Comparison of ENCODE assay signal across 27 cellular contexts in genomic region chr1:233738396-233738795, GRCh38.
DNase-seq lines count a peak whose midpoint lies in the region; ATAC-seq, FAIRE-seq and TF ChIP-seq lines count a peak whose summit lies in the region.
"Had no signal": no experiment of that assay in that cellular context is flagged by ENCODE, and none has a peak within 500 bp of the region (broad histone marks: within the 10 kb centered on the region; RNA-seq: fewer than 3 reads in every experiment).

No MANE protein-coding gene starts in this region.

- intact Hi-C loops in esophagus muscularis mucosa (cut with DNase I) (no loop called here), Calu3 (cut with micrococcal nuclease; ENCODE audit: unreplicated experiment) (no loop called here)

- H2AFZ ChIP-seq in GM23338: 0 out of 2 replicates have a peak overlapping the region, but pooled peaks have one; percentile 4

- H3K4me3 ChIP-seq in GM23338: no peak overlapping the region
- no peak overlapping the region for H3K4me3 ChIP-seq in esophagus muscularis mucosa
- H3K4me3 ChIP-seq in H7 (ENCODE audit: insufficient read depth, low read depth, low read length): no peak overlapping the region
- H3K4me3 ChIP-seq: BLaER1 had no signal

- TF ChIP-seq CTCF in GM23338 (conservative IDR thresholded peaks at IDR 0.05; ENCODE audit: low read depth in 2 of 2) (no peak), esophagus muscularis mucosa (IDR thresholded peaks at IDR 0.05) (no peak), D721Med (IDR thresholded peaks at IDR 0.05; ENCODE audit: insufficient read depth, missing control alignments) (no peak), Calu3 (IDR thresholded peaks at IDR 0.05; ENCODE audit: unreplicated experiment) (no peak)

- no peak overlapping the region for H3K4me3 Mint-ChIP-seq in GM23338
- H3K4me3 Mint-ChIP-seq in Calu3 (ENCODE audit: low read depth, unreplicated experiment): no peak overlapping the region
- H3K4me3 Mint-ChIP-seq: CD14-positive monocyte; CD4-positive, alpha-beta memory T cell; CD4-positive, CD25-positive, alpha-beta regulatory T cell; CD8-positive, alpha-beta memory T cell had no signal

- H3F3A ChIP-seq in GM23338 (replicated peaks; ENCODE audit: low read depth): no peaks in the 10 kb centered on the region

- CTCF ChIA-PET in Calu3 (lab: Charles Lee): no interaction called here

- H4K20me1 ChIP-seq in GM23338 (replicated peaks; ENCODE audit: insufficient read depth): no peaks in the 10 kb centered on the region
- H4K20me1 ChIP-seq: BLaER1 had no signal

- FAIRE-seq in D721Med (lab: Jason Lieb, UNC): no peak
- FAIRE-seq: A204.1, G401.6, GM12891, GM19239 had no signal

- H3K79me2 ChIP-seq in GM23338 (replicated peaks; ENCODE audit: insufficient read depth): no peaks in the 10 kb centered on the region

- H3K9me3 ChIP-seq in esophagus muscularis mucosa: no peaks in the 10 kb centered on the region
- H3K9me3 ChIP-seq: BE2C, BLaER1 had no signal

- H3K27ac ChIP-seq in GM23338 (ENCODE audit: low read depth): no peak overlapping the region
- H3K27ac ChIP-seq in esophagus muscularis mucosa (replicated peaks in 1 of 4): no peak overlapping the region
- H3K27ac ChIP-seq: BLaER1 had no signal

- H3K36me3 ChIP-seq in GM23338 (ENCODE audit: insufficient read depth) (no peaks in the 10 kb centered on the region), esophagus muscularis mucosa (no peaks in the 10 kb centered on the region), H7 (replicated peaks; ENCODE audit: control insufficient read depth, insufficient read depth, low read length) (no peaks in the 10 kb centered on the region)
- H3K36me3 ChIP-seq: BE2C, BLaER1 had no signal

- no peak overlapping the region for H3K27ac Mint-ChIP-seq in GM23338
- no peak overlapping the region for H3K27ac Mint-ChIP-seq in Calu3 (ENCODE audit: unreplicated experiment)
- H3K27ac Mint-ChIP-seq: CD14-positive monocyte; CD4-positive, alpha-beta memory T cell; CD4-positive, CD25-positive, alpha-beta regulatory T cell; CD8-positive, alpha-beta memory T cell had no signal

- BruUV-seq in Calu3 (replicated peaks; lab: Mats Ljungman, UMichigan): no TSS peak

- H3K36me3 Mint-ChIP-seq in GM23338 (ENCODE audit: low read depth) (peaks cover 2% of the 10 kb centered on the region; the same call in 1 of the 3 replicates), Calu3 (ENCODE audit: insufficient read depth, unreplicated experiment) (no peaks in the 10 kb centered on the region)
- H3K36me3 Mint-ChIP-seq: CD14-positive monocyte; CD4-positive, alpha-beta memory T cell; CD4-positive, CD25-positive, alpha-beta regulatory T cell; CD8-positive, alpha-beta memory T cell had no signal

- ATAC-seq in GM23338: no peak
- ATAC-seq in HG03521 (IDR thresholded peaks at IDR 0.05; ENCODE audit: unreplicated experiment): no peak

- TF ChIP-seq EP300 in esophagus muscularis mucosa (IDR thresholded peaks at IDR 0.05): no peak

- no peaks in the 10 kb centered on the region for H3K27me3 ChIP-seq in GM23338 (ENCODE audit: insufficient read depth)
- H3K27me3 ChIP-seq in esophagus muscularis mucosa: peaks cover 0 to under 1% (median 0%) of the 10 kb centered on the region in 4 donors
- no peaks in the 10 kb centered on the region for H3K27me3 ChIP-seq in H7 (ENCODE audit: control insufficient read depth, insufficient read depth, low read length)
- H3K27me3 ChIP-seq: BE2C, BLaER1 had no signal

- 84% methylated on average over 8 of the region's 8 CpGs for WGBS in esophagus muscularis mucosa

- no peaks in the 10 kb centered on the region for H3K4me1 Mint-ChIP-seq in GM23338
- no peaks in the 10 kb centered on the region for H3K4me1 Mint-ChIP-seq in Calu3 (ENCODE audit: low read depth, unreplicated experiment)
- H3K4me1 Mint-ChIP-seq: CD14-positive monocyte; CD4-positive, alpha-beta memory T cell; CD4-positive, CD25-positive, alpha-beta regulatory T cell; CD8-positive, alpha-beta memory T cell had no signal

- no peak overlapping the region for H3K4me2 ChIP-seq in GM23338
- H3K4me2 ChIP-seq: BLaER1 had no signal

- no peak for TF ChIP-seq POLR2A in esophagus muscularis mucosa (IDR thresholded peaks at IDR 0.05; ENCODE audit: low read depth)

- no peak for DNase-seq in GM23338 (ENCODE audit: low spot score)
- DNase-seq in cerebellar cortex (ENCODE audit: low spot score): peak; percentile 77
- peak; percentile 12 for DNase-seq in esophagus muscularis mucosa (ENCODE audit: extremely low spot score)
- no peak for DNase-seq in H7
- no peak for DNase-seq in D721Med (ENCODE audit: insufficient read length, low spot score)
- no peak for DNase-seq in Calu3
- DNase-seq: 8988T; ACHN; CD4-positive, alpha-beta memory T cell; CD4-positive, CD25-positive, alpha-beta regulatory T cell; CD8-positive, alpha-beta memory T cell; COR-L47; DMS 273 treated with DMSO at 0.1 percent for 48 hours; DMS153; DMS53; DMS79; DND-41; EL; GF-D8 had no signal

- H3K9me2 ChIP-seq in GM23338 (ENCODE audit: insufficient read depth): no peaks in the 10 kb centered on the region

- no peaks in the 10 kb centered on the region for H3K4me1 ChIP-seq in GM23338 (ENCODE audit: insufficient read depth)
- no peaks in the 10 kb centered on the region for H3K4me1 ChIP-seq in esophagus muscularis mucosa
- H3K4me1 ChIP-seq: BE2C, BLaER1 had no signal

- H3K9me3 Mint-ChIP-seq in GM23338 (no peaks in the 10 kb centered on the region), Calu3 (ENCODE audit: low read depth, unreplicated experiment) (no peaks in the 10 kb centered on the region)
- H3K9me3 Mint-ChIP-seq: CD4-positive, alpha-beta memory T cell; CD8-positive, alpha-beta memory T cell had no signal

- H3K27me3 Mint-ChIP-seq in GM23338 (ENCODE audit: insufficient read depth, low read depth, poor library complexity) (no peaks in the 10 kb centered on the region), Calu3 (ENCODE audit: unreplicated experiment) (no peaks in the 10 kb centered on the region)
- H3K27me3 Mint-ChIP-seq: CD4-positive, CD25-positive, alpha-beta regulatory T cell had no signal

TF ChIP-seq in GM23338, 12 proteins besides CTCF, POLR2A, EP300 and RAD21 (continues in another document):
- TF ChIP-seq STAT1 (IDR thresholded peaks at IDR 0.05; ENCODE audit: unreplicated experiment) (no peak), ZNF114 (CRISPR knock-in tag; IDR thresholded peaks at IDR 0.05) (no peak), ZNF331 (CRISPR knock-in tag; IDR thresholded peaks at IDR 0.05; ENCODE audit: low read depth) (no peak), EZH2 (IDR thresholded peaks at IDR 0.05; ENCODE audit: low read depth, unreplicated experiment) (no peak), JUNB (IDR thresholded peaks at IDR 0.05; ENCODE audit: unreplicated experiment) (no peak), CREB1 (CRISPR knock-in tag; IDR thresholded peaks at IDR 0.05; ENCODE audit: low read depth) (no peak), ETS1 (IDR thresholded peaks at IDR 0.05) (no peak)

Comparison
In these comparisons a context has a peak if more than half of its experiments do, and no peak if none do; other contexts are left out.
1. DNase-seq: peak in cerebellar cortex (single experiment) and esophagus muscularis mucosa (single experiment); none in GM23338 (single experiment), H7 (single experiment), D721Med (single experiment) and Calu3 (single experiment).